11 cellular contexts compared by ENCODE assay signal in genomic region chr3:104519968-104520655, GRCh38.
DNase-seq lines count a peak whose midpoint lies in the region; ATAC-seq and TF ChIP-seq lines count a peak whose summit lies in the region.
"Had no signal": no experiment of that assay in that cellular context is flagged by ENCODE, and none has a peak within 500 bp of the region (broad histone marks: within the 10 kb centered on the region; RNA-seq: fewer than 3 reads in every experiment).

No MANE protein-coding gene starts in this region.

- H3K4me1 ChIP-seq in HCT116 (ENCODE audit: control insufficient read depth in 1 of 2, insufficient read depth in 2 of 2, low read length in 2 of 2) (no peaks in the 10 kb centered on the region), iPS-20b (ENCODE audit: insufficient read depth, low read length) (peaks cover 28% of the 10 kb centered on the region)

- no peak overlapping the region for H3K4me3 ChIP-seq in HCT116 (replicated peaks in 1 of 2; ENCODE audit: low read depth in 1 of 2, low read length in 2 of 2)
- H3K4me3 ChIP-seq in iPS-20b (ENCODE audit: low read length), result peak overlapping the region; percentile 52; the same call in 1 of the 2 replicates

- H3K9me2 ChIP-seq in HCT116 (ENCODE audit: insufficient read depth), result no peaks in the 10 kb centered on the region

- no peak overlapping the region for H3K4me2 ChIP-seq in HCT116 (ENCODE audit: low read length)

- H3K36me3 Mint-ChIP-seq in osteocyte (ENCODE audit: unreplicated experiment), result no peaks in the 10 kb centered on the region
- H3K36me3 Mint-ChIP-seq: immature natural killer cell had no signal

- H3K9me3 ChIP-seq in HCT116 (ENCODE audit: control insufficient read depth in 1 of 2, insufficient read depth in 1 of 2, low read depth in 1 of 2, low read length in 2 of 2) (no peaks in the 10 kb centered on the region), iPS-20b (ENCODE audit: insufficient read depth, low read depth, low read length) (no peaks in the 10 kb centered on the region)

- POLR2A ChIA-PET in HCT116 (lab: Charles Lee), result no interaction called here

- no peak overlapping the region for H3K27ac ChIP-seq in HCT116 (ENCODE audit: low read depth, low read length)
- peak overlapping the region; percentile 99 for H3K27ac ChIP-seq in iPS-20b (ENCODE audit: low read length)

- no peaks in the 10 kb centered on the region for H4K20me1 ChIP-seq in HCT116 (ENCODE audit: insufficient read depth)

- H2AFZ ChIP-seq in HCT116 (ENCODE audit: low read depth, low read length, poor library complexity, severe bottlenecking), result peak overlapping the region; percentile 9

- BruUV-seq in HCT116 (replicated peaks; lab: Mats Ljungman, UMichigan), result no TSS peak

- RAD21 ChIA-PET in HCT116 (lab: Charles Lee; ENCODE audit: low non-redundant PET in 1 of 2, low total read pairs in 2 of 2, uncharacterized antibody in 2 of 2, unreplicated experiment in 2 of 2), result no interaction called here

- no peak overlapping the region for H3K9ac ChIP-seq in HCT116 (ENCODE audit: low read length)
- peak overlapping the region; percentile 77 for H3K9ac ChIP-seq in iPS-20b (ENCODE audit: low read depth, low read length)

- no peaks in the 10 kb centered on the region for H3K9me3 Mint-ChIP-seq in osteocyte (ENCODE audit: unreplicated experiment)

- TF ChIP-seq CTCF in HCT116 (IDR thresholded peaks at IDR 0.05 in 2 of 3, conservative IDR thresholded peaks at IDR 0.05 in 1 of 3; ENCODE audit: borderline replicate concordance in 1 of 3, insufficient read depth in 1 of 3, low read depth in 2 of 3, low read length in 2 of 3) (no peak), osteocyte (IDR thresholded peaks at IDR 0.05) (no peak)

- H3K4me1 Mint-ChIP-seq in osteocyte (ENCODE audit: unreplicated experiment), result peaks cover 4% of the 10 kb centered on the region
- H3K4me1 Mint-ChIP-seq: immature natural killer cell had no signal

- no peak overlapping the region for H3K4me3 Mint-ChIP-seq in osteocyte (ENCODE audit: unreplicated experiment)
- H3K4me3 Mint-ChIP-seq: immature natural killer cell had no signal

- intact Hi-C loops in HCT116 (cut with micrococcal nuclease) (no loop called here), left ventricle myocardium superior (cut with micrococcal nuclease) (no loop called here)

- TF ChIP-seq POLR2A in HCT116 (IDR thresholded peaks at IDR 0.05; ENCODE audit: borderline replicate concordance, extremely low read depth, insufficient read depth, insufficient read length), result no peak

- H3K27me3 ChIP-seq in HCT116 (ENCODE audit: insufficient read depth, low read length), result no peaks in the 10 kb centered on the region
- no peaks in the 10 kb centered on the region for H3K27me3 ChIP-seq in iPS-20b (ENCODE audit: insufficient read depth, low read length)

- CTCF ChIA-PET in HCT116 (lab: Charles Lee), result interaction anchor here (1.3 to 1.6 kb wide), 2 partner anchors 76 to 85 kb away, joined by 3 to 4 read pairs; no protein-coding TSS in a partner anchor

- no peak for DNase-seq in HCT116 (ENCODE audit: low read depth, low spot score)
- DNase-seq in SW480 (ENCODE audit: low spot score), result no peak
- DNase-seq in GM19240 (ENCODE audit: insufficient read length, low spot score), result no peak
- no peak for DNase-seq in osteocyte (ENCODE audit: extremely low spot score, unreplicated experiment)
- no peak for DNase-seq in left ventricle myocardium superior
- DNase-seq: central memory CD4-positive, alpha-beta T cell; immature natural killer cell; OCI-M1 had no signal

- H3K79me2 ChIP-seq in HCT116 (ENCODE audit: insufficient read depth, low read length), result no peaks in the 10 kb centered on the region

- H3K27ac Mint-ChIP-seq in osteocyte (ENCODE audit: unreplicated experiment), result no peak overlapping the region
- H3K27ac Mint-ChIP-seq: immature natural killer cell had no signal

- H3K36me3 ChIP-seq in HCT116 (ENCODE audit: control insufficient read depth in 1 of 2, insufficient read depth in 2 of 2, low read length in 2 of 2) (no peaks in the 10 kb centered on the region), iPS-20b (ENCODE audit: insufficient read depth, low read depth, low read length) (no peaks in the 10 kb centered on the region)

- ATAC-seq in GM18858 (IDR thresholded peaks at IDR 0.05; ENCODE audit: unreplicated experiment) (peak; percentile 44), HCT116 (no peak), HG03565 (IDR thresholded peaks at IDR 0.05; ENCODE audit: unreplicated experiment) (peak; percentile 38), left ventricle myocardium superior (no peak)

- no peak for TF ChIP-seq RAD21 in HCT116 (IDR thresholded peaks at IDR 0.05; ENCODE audit: low read depth)

- no peaks in the 10 kb centered on the region for H3K27me3 Mint-ChIP-seq in osteocyte (ENCODE audit: unreplicated experiment)

TF ChIP-seq in HCT116, 20 proteins besides CTCF, POLR2A, EP300 and RAD21:
- no peak for TF ChIP-seq EZH2 (IDR thresholded peaks at IDR 0.05)
- TF ChIP-seq ATF3 (IDR thresholded peaks at IDR 0.05), result no peak

Comparison
In these comparisons a context has a peak if more than half of its experiments do, and no peak if none do; other contexts are left out.
1. ATAC-seq: peak in GM18858 (single experiment) and HG03565 (single experiment); none in HCT116 (single experiment) and left ventricle myocardium superior (single experiment).